Comparison of ENCODE assay signal across 1 cellular context in genomic region chr21:36320421-36321324, GRCh38.
TF ChIP-seq lines count a peak whose summit lies in the region.

No MANE protein-coding gene starts in this region.

TF ChIP-seq in K562, 482 proteins besides CTCF, POLR2A, EP300 and RAD21 (continued from another document):
- TF ChIP-seq, protein P1, sequence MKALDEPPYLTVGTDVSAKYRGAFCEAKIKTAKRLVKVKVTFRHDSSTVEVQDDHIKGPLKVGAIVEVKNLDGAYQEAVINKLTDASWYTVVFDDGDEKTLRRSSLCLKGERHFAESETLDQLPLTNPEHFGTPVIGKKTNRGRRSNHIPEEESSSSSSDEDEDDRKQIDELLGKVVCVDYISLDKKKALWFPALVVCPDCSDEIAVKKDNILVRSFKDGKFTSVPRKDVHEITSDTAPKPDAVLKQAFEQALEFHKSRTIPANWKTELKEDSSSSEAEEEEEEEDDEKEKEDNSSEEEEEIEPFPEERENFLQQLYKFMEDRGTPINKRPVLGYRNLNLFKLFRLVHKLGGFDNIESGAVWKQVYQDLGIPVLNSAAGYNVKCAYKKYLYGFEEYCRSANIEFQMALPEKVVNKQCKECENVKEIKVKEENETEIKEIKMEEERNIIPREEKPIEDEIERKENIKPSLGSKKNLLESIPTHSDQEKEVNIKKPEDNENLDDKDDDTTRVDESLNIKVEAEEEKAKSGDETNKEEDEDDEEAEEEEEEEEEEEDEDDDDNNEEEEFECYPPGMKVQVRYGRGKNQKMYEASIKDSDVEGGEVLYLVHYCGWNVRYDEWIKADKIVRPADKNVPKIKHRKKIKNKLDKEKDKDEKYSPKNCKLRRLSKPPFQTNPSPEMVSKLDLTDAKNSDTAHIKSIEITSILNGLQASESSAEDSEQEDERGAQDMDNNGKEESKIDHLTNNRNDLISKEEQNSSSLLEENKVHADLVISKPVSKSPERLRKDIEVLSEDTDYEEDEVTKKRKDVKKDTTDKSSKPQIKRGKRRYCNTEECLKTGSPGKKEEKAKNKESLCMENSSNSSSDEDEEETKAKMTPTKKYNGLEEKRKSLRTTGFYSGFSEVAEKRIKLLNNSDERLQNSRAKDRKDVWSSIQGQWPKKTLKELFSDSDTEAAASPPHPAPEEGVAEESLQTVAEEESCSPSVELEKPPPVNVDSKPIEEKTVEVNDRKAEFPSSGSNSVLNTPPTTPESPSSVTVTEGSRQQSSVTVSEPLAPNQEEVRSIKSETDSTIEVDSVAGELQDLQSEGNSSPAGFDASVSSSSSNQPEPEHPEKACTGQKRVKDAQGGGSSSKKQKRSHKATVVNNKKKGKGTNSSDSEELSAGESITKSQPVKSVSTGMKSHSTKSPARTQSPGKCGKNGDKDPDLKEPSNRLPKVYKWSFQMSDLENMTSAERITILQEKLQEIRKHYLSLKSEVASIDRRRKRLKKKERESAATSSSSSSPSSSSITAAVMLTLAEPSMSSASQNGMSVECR (CRISPR knock-in tag; IDR thresholded peaks at IDR 0.05), result peak; percentile 42; the same call in 1 of the 2 replicates
- peak; percentile 75; the same call in 1 of the 2 replicates for TF ChIP-seq ATF6 (CRISPR knock-in tag; IDR thresholded peaks at IDR 0.05)
- TF ChIP-seq ZNF134 (CRISPR knock-in tag; conservative IDR thresholded peaks at IDR 0.05), result 0 out of 2 replicates have a peak, but pooled peaks have one; percentile 38
- no peak; the same call in 1 of the 2 replicates for TF ChIP-seq JUND (IDR thresholded peaks at IDR 0.05; ENCODE audit: borderline replicate concordance, low read depth, low read length)
- 0 out of 3 replicates have a peak, but pooled peaks have one; percentile 51 for TF ChIP-seq JUND (tag; IDR thresholded peaks at IDR 0.05; ENCODE audit: borderline replicate concordance, low read depth, low read length)
- TF ChIP-seq BCLAF1 (IDR thresholded peaks at IDR 0.05; ENCODE audit: borderline replicate concordance in 1 of 2, control insufficient read depth in 1 of 2, low read depth in 2 of 2, low read length in 1 of 2), result 0 out of 4 replicates have a peak, but pooled peaks of 1 of the 2 experiments have one; percentile 74
- TF ChIP-seq ELF1 (tag; IDR thresholded peaks at IDR 0.05), result no peak
- TF ChIP-seq CBX3 (IDR thresholded peaks at IDR 0.05; ENCODE audit: borderline replicate concordance in 1 of 2, low read length in 2 of 2), result no peak
- peak in 1 of 2 experiments; percentile 55; a peak in 2 of 4 replicates for TF ChIP-seq TBL1XR1 (IDR thresholded peaks at IDR 0.05; ENCODE audit: low read length in 2 of 2)
- no peak for TF ChIP-seq KLF10 (CRISPR knock-in tag; IDR thresholded peaks at IDR 0.05)
- peak; percentile 84 for TF ChIP-seq NCOR1 (IDR thresholded peaks at IDR 0.05)
- no peak for TF ChIP-seq NR4A1 (CRISPR knock-in tag; IDR thresholded peaks at IDR 0.05)
- TF ChIP-seq NR4A1 (tag; IDR thresholded peaks at IDR 0.05), result no peak
- TF ChIP-seq ERF (CRISPR knock-in tag; IDR thresholded peaks at IDR 0.05), result no peak
- TF ChIP-seq, protein P2, sequence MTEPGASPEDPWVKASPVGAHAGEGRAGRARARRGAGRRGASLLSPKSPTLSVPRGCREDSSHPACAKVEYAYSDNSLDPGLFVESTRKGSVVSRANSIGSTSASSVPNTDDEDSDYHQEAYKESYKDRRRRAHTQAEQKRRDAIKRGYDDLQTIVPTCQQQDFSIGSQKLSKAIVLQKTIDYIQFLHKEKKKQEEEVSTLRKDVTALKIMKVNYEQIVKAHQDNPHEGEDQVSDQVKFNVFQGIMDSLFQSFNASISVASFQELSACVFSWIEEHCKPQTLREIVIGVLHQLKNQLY (CRISPR knock-in tag; conservative IDR thresholded peaks at IDR 0.05), result no peak
- TF ChIP-seq ADNP (tag; IDR thresholded peaks at IDR 0.05), result no peak
- TF ChIP-seq ZFPM2 (CRISPR knock-in tag; IDR thresholded peaks at IDR 0.05), result no peak
- peak; percentile 66 for TF ChIP-seq LEF1 (IDR thresholded peaks at IDR 0.05)
- TF ChIP-seq PML (IDR thresholded peaks at IDR 0.05; ENCODE audit: low read length), result peak; percentile 62; the same call in 1 of the 2 replicates
- TF ChIP-seq STAG1 (CRISPR knock-in tag; IDR thresholded peaks at IDR 0.05; ENCODE audit: borderline replicate concordance), result no peak
- TF ChIP-seq ZFP30 (CRISPR knock-in tag; IDR thresholded peaks at IDR 0.05; ENCODE audit: borderline replicate concordance), result no peak
- no peak for TF ChIP-seq ZNF197 (CRISPR knock-in tag; IDR thresholded peaks at IDR 0.05; ENCODE audit: low read depth)
- peak; percentile 46 for TF ChIP-seq HMGN3 (IDR thresholded peaks at IDR 0.05; ENCODE audit: borderline replicate concordance, extremely low read depth, insufficient read length, low read depth, low read length)
- peak; percentile 31; the same call in 1 of the 2 replicates for TF ChIP-seq ZBTB7A (IDR thresholded peaks at IDR 0.05; ENCODE audit: borderline replicate concordance, control insufficient read depth, low read depth, low read length)
- TF ChIP-seq ZNF583 (CRISPR knock-in tag; IDR thresholded peaks at IDR 0.05), result no peak
- TF ChIP-seq, protein P3, sequence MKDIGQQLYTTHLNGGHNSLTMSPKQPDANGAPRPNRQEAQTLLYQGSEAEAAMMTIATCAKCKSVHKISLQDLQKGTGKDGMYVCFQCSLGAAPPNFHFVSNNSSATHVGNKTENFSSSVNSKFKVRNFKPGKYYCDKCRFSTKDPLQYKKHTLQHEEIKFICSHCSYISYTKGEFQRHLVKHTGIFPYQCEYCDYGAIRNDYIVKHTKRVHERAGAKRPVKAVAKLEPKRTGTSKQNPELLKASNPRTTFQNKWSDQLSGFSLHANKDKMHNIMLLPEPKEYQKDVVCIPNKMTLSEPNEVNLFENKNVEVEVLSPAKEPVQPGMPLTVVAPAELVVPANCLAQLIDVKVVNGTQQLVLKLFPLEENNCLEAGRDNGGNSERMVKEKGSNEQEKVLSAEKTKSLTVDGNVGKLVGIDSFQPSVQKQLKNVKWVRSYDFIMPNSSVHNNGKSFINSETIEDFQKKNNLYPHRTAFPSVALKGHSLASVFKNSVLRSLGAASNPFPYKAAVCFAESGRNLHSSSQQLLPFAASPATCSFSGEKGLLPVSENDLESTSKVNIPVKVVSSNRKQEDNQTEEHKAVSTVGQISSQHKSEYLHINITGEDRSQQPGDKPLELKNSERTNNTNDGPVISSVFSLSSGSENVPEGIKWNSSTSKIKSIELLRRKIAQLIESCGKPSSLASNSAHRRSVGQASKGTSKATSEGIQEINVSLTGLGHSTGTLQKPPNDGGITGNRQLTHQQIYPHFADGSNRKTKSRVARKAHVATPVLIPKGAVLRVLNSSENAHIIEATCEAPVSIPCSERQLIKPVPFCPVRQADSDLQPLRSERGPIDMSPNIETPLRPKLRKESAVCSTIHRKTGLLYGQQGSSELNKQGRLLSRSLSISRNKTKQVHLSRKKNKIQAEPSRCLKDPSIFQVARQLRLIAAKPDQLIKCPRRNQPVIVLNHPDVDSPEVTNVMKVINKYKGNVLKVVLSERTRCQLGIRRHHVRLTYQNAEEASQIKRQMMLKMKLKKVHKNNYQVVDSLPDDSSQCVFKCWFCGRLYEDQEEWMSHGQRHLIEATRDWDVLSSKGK (CRISPR knock-in tag; IDR thresholded peaks at IDR 0.05), result no peak
- TF ChIP-seq KAT8 (IDR thresholded peaks at IDR 0.05; ENCODE audit: low read depth), result no peak
- no peak for TF ChIP-seq ZNF79 (CRISPR knock-in tag; IDR thresholded peaks at IDR 0.05; ENCODE audit: low read depth)
- peak; percentile 51; the same call in 1 of the 2 replicates for TF ChIP-seq PHF8 (IDR thresholded peaks at IDR 0.05; ENCODE audit: borderline replicate concordance, low read length)
- TF ChIP-seq ZNF561 (CRISPR knock-in tag; conservative IDR thresholded peaks at IDR 0.05), result no peak
